8 cellular contexts compared by ENCODE assay signal in the genomic region with DNA sequence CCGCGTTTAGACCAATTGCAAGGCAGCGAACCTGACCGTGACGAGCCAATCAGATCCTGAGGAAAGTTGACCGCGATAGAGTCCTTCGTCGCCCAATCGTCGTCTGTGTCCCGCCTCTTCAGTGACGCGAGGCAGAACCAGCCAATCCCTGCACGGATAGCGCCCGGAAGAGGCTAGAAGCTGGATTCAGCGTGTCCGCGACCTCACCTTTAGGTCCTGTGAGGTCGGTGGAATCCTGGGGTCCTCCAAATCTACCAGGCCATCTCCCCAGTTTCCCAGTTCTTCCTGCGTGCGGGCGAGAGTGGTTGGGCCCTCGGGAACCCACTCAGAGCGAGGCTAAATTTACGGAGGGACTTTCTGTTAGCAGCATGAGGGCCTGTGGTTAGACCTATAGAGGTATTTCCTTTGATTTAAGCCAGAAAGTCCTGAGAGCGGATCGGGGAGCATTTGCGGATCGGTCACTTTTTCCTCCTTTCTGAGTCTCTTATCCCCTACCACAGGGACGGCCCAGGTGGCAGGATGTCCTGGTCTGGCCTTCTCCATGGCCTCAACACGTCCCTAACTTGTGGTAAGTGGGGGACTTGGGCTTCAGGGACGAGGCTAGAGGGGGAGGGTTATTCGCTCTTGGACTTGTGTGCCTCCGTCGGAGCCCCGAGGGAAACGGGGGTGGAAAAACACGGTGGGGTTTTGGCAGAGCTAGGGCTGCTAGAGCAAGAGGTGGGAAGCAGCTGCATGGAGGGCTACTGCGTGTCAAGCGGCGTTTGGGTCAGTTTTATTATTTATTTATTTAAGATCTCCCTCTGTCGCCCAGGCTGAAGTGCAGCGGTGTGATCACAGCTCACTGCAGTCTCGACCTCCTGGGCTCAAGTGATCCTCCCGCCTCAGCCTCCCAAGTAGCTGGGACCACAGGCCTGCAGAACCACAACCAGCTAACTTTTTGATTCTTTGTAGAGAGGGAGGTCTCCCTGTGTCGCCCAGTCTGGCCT. TPM values are rescaled to one million over a fixed set of nuclear protein-coding genes. Genes with fewer than 3 reads are reported as not detected.
A peak's percentile ranks its signal among the peaks of the same experiment; 100 is the strongest.
DNase-seq lines count a peak whose midpoint lies in the region; ATAC-seq and TF ChIP-seq lines count a peak whose summit lies in the region.

A gene (plus strand): TSS at position 169 of the 986 bp plus-strand sequence. CDS start 351 bp downstream, at position 520.

- intact Hi-C loops in naive thymus-derived CD4-positive, alpha-beta T cell (cut with micrococcal nuclease) = loop anchor here (1.0 to 10.0 kb wide), 21 partner anchors 21 to 1024 kb away; a partner anchor contains a TSS

- no peaks in the 10 kb centered on the region for H3K27me3 ChIP-seq in naive thymus-derived CD4-positive, alpha-beta T cell (ENCODE audit: control insufficient read depth in 2 of 2, insufficient read depth in 2 of 2, low read length in 2 of 2)

- no peak for TF ChIP-seq CTCF in fibroblast of mammary gland (conservative IDR thresholded peaks at IDR 0.05; ENCODE audit: control insufficient read depth, insufficient read depth, low read depth, low read length)

- peak; percentile 100 for DNase-seq in DMS53 treated with DMSO at 0.1 percent for 48 hours (lab: John Stamatoyannopoulos, UW; ENCODE audit: unreplicated experiment)
- DNase-seq in HuH-7 (ENCODE audit: low spot score) = peak; percentile 100
- DNase-seq in OCI-M1 (lab: John Stamatoyannopoulos, UW) = peak; percentile 100
- DNase-seq in fibroblast of mammary gland (ENCODE audit: low read depth) = peak; percentile 99
- DNase-seq in naive thymus-derived CD4-positive, alpha-beta T cell = peak in 8 of 9 donors; percentile 90 to 99 (median 98)
- peak; percentile 97 for DNase-seq in stimulated activated naive CD8-positive, alpha-beta T cell treated with anti-CD3 and anti-CD28 coated beads, Interleukin-15, Interleukin-2, amounts not matched to agents 100 U/mL and 50 U/mL, for 24 hours

- POLR2A ChIA-PET in naive thymus-derived CD4-positive, alpha-beta T cell (lab: Charles Lee) = interaction anchor here (0.6 to 4.3 kb wide), 18 partner anchors 28 to 1024 kb away, joined by 3 to 21 read pairs (median 4); a partner anchor contains a TSS

- peaks cover 21 to 47% of the 10 kb centered on the region in 2 donors for H3K4me1 ChIP-seq in naive thymus-derived CD4-positive, alpha-beta T cell (ENCODE audit: control insufficient read depth in 2 of 2, insufficient read depth in 2 of 2, low read length in 2 of 2)

- H3K9me3 ChIP-seq in naive thymus-derived CD4-positive, alpha-beta T cell (ENCODE audit: control insufficient read depth in 2 of 3, low read length in 3 of 3) = no peaks in the 10 kb centered on the region

- no peaks in the 10 kb centered on the region for H3K27me3 Mint-ChIP-seq in activated T-helper 17 cell treated with anti-CD3 and anti-CD28 coated beads, Interleukin-2, amount 50 U/mL, for 72 hours
- peaks cover 0 to 2% (median 0%) of the 10 kb centered on the region in 5 donors for H3K27me3 Mint-ChIP-seq in naive thymus-derived CD4-positive, alpha-beta T cell

- H3K36me3 Mint-ChIP-seq in activated T-helper 17 cell treated with anti-CD3 and anti-CD28 coated beads, Interleukin-2, amount 50 U/mL, for 72 hours (ENCODE audit: low read depth) = peaks cover 52% of the 10 kb centered on the region
- peaks cover 0 to 31% (median 16%) of the 10 kb centered on the region in 5 donors for H3K36me3 Mint-ChIP-seq in naive thymus-derived CD4-positive, alpha-beta T cell

- peaks cover 11% of the 10 kb centered on the region for H3K4me1 Mint-ChIP-seq in activated T-helper 17 cell treated with anti-CD3 and anti-CD28 coated beads, Interleukin-2, amount 50 U/mL, for 72 hours
- H3K4me1 Mint-ChIP-seq in naive thymus-derived CD4-positive, alpha-beta T cell = peaks cover 22 to 47% (median 39%) of the 10 kb centered on the region in 7 donors

- peak within 1 kb of the TSS; percentile 91 for H3K27ac ChIP-seq in naive thymus-derived CD4-positive, alpha-beta T cell (ENCODE audit: low read depth, low read length)

- peak within 1 kb of the TSS; percentile 99 for H3K27ac Mint-ChIP-seq in activated T-helper 17 cell treated with anti-CD3 and anti-CD28 coated beads, Interleukin-2, amount 50 U/mL, for 72 hours
- H3K27ac Mint-ChIP-seq in naive thymus-derived CD4-positive, alpha-beta T cell = peak within 1 kb of the TSS; percentile 94 to 100 (median 99)

- CTCF ChIA-PET in naive thymus-derived CD4-positive, alpha-beta T cell (lab: Charles Lee) = interaction anchor here (0.6 to 2.9 kb wide), 18 partner anchors 9 to 613 kb away, joined by 3 to 21 read pairs (median 4); a partner anchor contains a TSS

- peak within 1 kb of the TSS; percentile 92 for H3K4me3 ChIP-seq in fibroblast of mammary gland (ENCODE audit: control insufficient read depth, low read depth, low read length)
- H3K4me3 ChIP-seq in naive thymus-derived CD4-positive, alpha-beta T cell (ENCODE audit: low read length) = peak within 1 kb of the TSS; percentile 94

- no peaks in the 10 kb centered on the region for H3K9me3 Mint-ChIP-seq in activated T-helper 17 cell treated with anti-CD3 and anti-CD28 coated beads, Interleukin-2, amount 50 U/mL, for 72 hours
- peaks cover 0 to 15% (median 3%) of the 10 kb centered on the region in 11 donors for H3K9me3 Mint-ChIP-seq in naive thymus-derived CD4-positive, alpha-beta T cell

- peak; percentile 74 for ATAC-seq in GM21526 (IDR thresholded peaks at IDR 0.05; ENCODE audit: low FRiP score, unreplicated experiment)
- peak; percentile 98 for ATAC-seq in activated T-helper 17 cell treated with anti-CD3 and anti-CD28 coated beads, Interleukin-2, amount 50 U/mL, for 72 hours (replicated peaks)
- peak; percentile 96 for ATAC-seq in naive thymus-derived CD4-positive, alpha-beta T cell
- peak; percentile 98 for ATAC-seq in stimulated activated naive CD8-positive, alpha-beta T cell treated with anti-CD3 and anti-CD28 coated beads, Interleukin-15, Interleukin-2, amounts not matched to agents 100 U/mL and 50 U/mL, for 24 hours

- peak within 1 kb of the TSS; percentile 100 for H3K4me3 Mint-ChIP-seq in activated T-helper 17 cell treated with anti-CD3 and anti-CD28 coated beads, Interleukin-2, amount 50 U/mL, for 72 hours
- peak within 1 kb of the TSS; percentile 94 to 100 (median 98) for H3K4me3 Mint-ChIP-seq in naive thymus-derived CD4-positive, alpha-beta T cell

- H3K36me3 ChIP-seq in naive thymus-derived CD4-positive, alpha-beta T cell (ENCODE audit: control insufficient read depth in 2 of 3, insufficient read depth in 3 of 3, low read length in 3 of 3) = peaks cover 0 to 23% (median 0%) of the 10 kb centered on the region in 3 experiments

RNA-seq across cellular contexts. Expression of the gene that starts here (rescaled TPM):
- total RNA-seq in activated T-helper 17 cell treated with anti-CD3 and anti-CD28 coated beads, Interleukin-2, amount 50 U/mL, for 72 hours = 100 to 1,000 TPM in 1 of 2 donors, 10 to 100 TPM in 1; 52.7 to 106 TPM
- 10 to 100 TPM; 14.0 to 60.0 (median 22.5) TPM for total RNA-seq in naive thymus-derived CD4-positive, alpha-beta T cell
- polyA plus RNA-seq in naive thymus-derived CD4-positive, alpha-beta T cell = 10 to 100 TPM; 79.9 to 93.4 TPM

Comparison
In these comparisons a context has a peak if more than half of its experiments do, and no peak if none do; other contexts are left out.
1. Peak in every context shown above with its lines: DNase-seq, ATAC-seq, H3K4me3 ChIP-seq and H3K27ac ChIP-seq.